Comparison of ENCODE assay signal across 2 cellular contexts in genomic region chrX:135744739-135745138, GRCh38. TPM values are rescaled to one million over a fixed set of nuclear protein-coding genes. Genes with fewer than 3 reads are reported as not detected.
"Had no signal": no experiment of that assay in that cellular context is flagged by ENCODE, and none has a peak within 500 bp of the region (broad histone marks: within the 10 kb centered on the region; RNA-seq: fewer than 3 reads in every experiment).

No MANE protein-coding gene starts in this region.

RNA-seq across cellular contexts. Expression of gene CT45A3, which starts 23.3 kb away (rescaled TPM):
- total RNA-seq: GM12878 had no signal
- polyA plus RNA-seq: GM12878 had no signal

RNA-seq across cellular contexts. Expression of gene CT45A1, which starts 31.3 kb away (rescaled TPM):
- total RNA-seq: G401, GM12878 had no signal

RNA-seq across cellular contexts. Expression of gene CT45A5, which starts 40.6 kb away (rescaled TPM):
- total RNA-seq: GM12878 had no signal

RNA-seq across cellular contexts. Expression of gene CT45A6, which starts 57.8 kb away (rescaled TPM):
- total RNA-seq: G401, GM12878 had no signal
